In the genomic region with DNA sequence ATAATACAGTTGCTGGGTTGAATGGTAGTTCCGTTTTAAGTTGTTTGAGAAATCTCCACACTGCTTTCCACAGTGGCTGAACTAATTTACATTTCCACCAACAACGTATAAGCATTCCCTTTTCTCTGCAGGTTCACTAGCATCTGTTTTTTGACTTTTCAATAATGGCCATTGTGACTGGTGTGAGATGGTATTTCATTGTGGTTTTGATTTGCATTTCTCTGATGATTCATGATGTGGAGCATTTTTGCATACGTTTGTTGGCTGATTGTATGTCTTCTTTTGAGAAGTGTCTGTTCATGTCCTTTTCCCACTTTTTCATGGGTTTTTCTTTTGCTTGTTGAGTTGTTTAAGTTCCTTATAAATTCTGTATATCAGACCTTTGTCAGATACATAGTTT, we compare ENCODE assay signal across 1 cellular context.
TF ChIP-seq lines count a peak whose summit lies in the region.

No MANE protein-coding gene starts in this region.

TF ChIP-seq in GM12878, 131 proteins besides CTCF, POLR2A, EP300 and RAD21 (continued from another document):
- 0 out of 2 replicates have a peak, but pooled peaks have one; percentile 11 for TF ChIP-seq MTA2 (IDR thresholded peaks at IDR 0.05; ENCODE audit: low read depth)
- 0 out of 2 replicates have a peak, but pooled peaks have one; percentile 28 for TF ChIP-seq NBN (IDR thresholded peaks at IDR 0.05)
- 0 out of 2 replicates have a peak, but pooled peaks have one; percentile 22 for TF ChIP-seq RUNX3 (IDR thresholded peaks at IDR 0.05; ENCODE audit: low read length)
